In the genomic region with DNA sequence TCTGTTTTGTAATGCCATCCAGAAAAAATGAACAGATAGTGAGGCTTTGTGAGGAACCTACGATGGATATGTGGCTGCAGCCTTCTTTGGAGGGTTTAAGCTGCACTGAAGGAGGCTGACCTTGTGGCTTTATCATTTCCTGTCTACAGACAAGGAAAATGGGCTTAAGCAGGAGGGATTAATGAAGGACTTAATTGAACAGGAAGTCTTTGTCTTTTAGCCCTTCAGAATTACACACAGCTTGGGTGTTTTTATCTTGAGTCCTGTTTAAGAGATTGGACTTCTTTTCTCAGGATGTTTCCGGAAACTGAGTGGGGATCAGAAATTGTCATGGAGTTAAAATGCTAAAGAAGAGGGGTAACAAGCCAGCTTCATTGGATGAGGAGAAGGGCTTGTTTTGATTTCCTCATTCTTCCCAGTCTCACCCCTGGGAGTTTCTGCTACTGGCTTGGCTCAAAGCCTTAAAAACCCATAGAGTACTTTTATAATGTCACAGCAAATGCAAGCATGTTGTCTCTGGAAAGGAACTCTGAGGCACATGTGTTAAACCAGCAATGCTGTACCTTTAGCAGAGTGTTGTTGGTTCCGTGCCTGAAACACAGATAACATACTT, we compare ENCODE assay signal across 10 cellular contexts.
DNase-seq lines count a peak whose midpoint lies in the region; ATAC-seq and TF ChIP-seq lines count a peak whose summit lies in the region.
"Had no signal": no experiment of that assay in that cellular context is flagged by ENCODE, and none has a peak within 500 bp of the region (broad histone marks: within the 10 kb centered on the region; RNA-seq: fewer than 3 reads in every experiment).

No MANE protein-coding gene starts in this region.

- peak overlapping the region; percentile 4 for H3K27ac ChIP-seq in mesodermal cell (ENCODE audit: low read depth, low read length, severe bottlenecking)

- DNase-seq in COLO829 (ENCODE audit: low spot score) (peak; percentile 72), HFFc6 (no peak), GF-D8 (lab: John Stamatoyannopoulos, UW) (no peak), H7 (no peak)
- DNase-seq in activated CD4-positive, alpha-beta memory T cell treated with anti-CD3 and anti-CD28 coated beads, Interleukin-2, amount 10 ng/mL, durations not matched to agents 7 days and 5 days, result no peak
- DNase-seq: NCI-H1105 treated with DMSO at 0.1 percent for 48 hours had no signal

- H3K36me3 Mint-ChIP-seq in HFFc6 (ENCODE audit: low read depth), result peaks cover 4% of the 10 kb centered on the region
- H3K36me3 Mint-ChIP-seq in activated CD4-positive, alpha-beta memory T cell treated with anti-CD3 and anti-CD28 coated beads, Interleukin-2, amount 10 ng/mL, durations not matched to agents 7 days and 5 days (ENCODE audit: low read depth), result peaks cover 11% of the 10 kb centered on the region

- TF ChIP-seq CTCF in HFFc6 (IDR thresholded peaks at IDR 0.05), result no peak

- ATAC-seq in GM21786 (IDR thresholded peaks at IDR 0.05; ENCODE audit: unreplicated experiment) (no peak), HG02759 (IDR thresholded peaks at IDR 0.05; ENCODE audit: unreplicated experiment) (no peak)
- ATAC-seq: HCT116 had no signal

- CTCF ChIA-PET in activated CD4-positive, alpha-beta memory T cell treated with anti-CD3 and anti-CD28 coated beads, Interleukin-2, amount 10 ng/mL, durations not matched to agents 7 days and 5 days (lab: Charles Lee), result interaction anchor here (0.9 to 2.1 kb wide), 5 partner anchors 35 to 197 kb away, joined by 3 to 6 read pairs (median 4); no protein-coding TSS in a partner anchor

- 73 to 83% methylated on average over 1 to 2 of the region's 3 CpGs for WGBS in mesodermal cell (ENCODE audit: insufficient coverage in 2 of 2), 2 experiments

- H3K27me3 ChIP-seq in H7 (ENCODE audit: control insufficient read depth, insufficient read depth, low read length), result no peaks in the 10 kb centered on the region

- POLR2A ChIA-PET in activated CD4-positive, alpha-beta memory T cell treated with anti-CD3 and anti-CD28 coated beads, Interleukin-2, amount 10 ng/mL, durations not matched to agents 7 days and 5 days (lab: Charles Lee), result interaction anchor here (0.8 to 1.3 kb wide), 2 partner anchors 17 to 194 kb away, joined by 3 read pairs; no protein-coding TSS in a partner anchor

- H3K4me3 ChIP-seq in mesodermal cell (ENCODE audit: extremely low read depth, insufficient read depth, low read length, poor library complexity, severe bottlenecking) (no peak overlapping the region), H7 (ENCODE audit: insufficient read depth, low read depth, low read length) (no peak overlapping the region)

- H3K9me3 ChIP-seq in mesodermal cell (ENCODE audit: control insufficient read depth, low read length), result peaks cover 9% of the 10 kb centered on the region

- H3K36me3 ChIP-seq in mesodermal cell (ENCODE audit: control insufficient read depth, insufficient read depth, low read length) (no peaks in the 10 kb centered on the region), H7 (replicated peaks; ENCODE audit: control insufficient read depth, insufficient read depth, low read length) (no peaks in the 10 kb centered on the region)

- peak overlapping the region; percentile 12 for H3K27ac Mint-ChIP-seq in HFFc6
- H3K27ac Mint-ChIP-seq in activated CD4-positive, alpha-beta memory T cell treated with anti-CD3 and anti-CD28 coated beads, Interleukin-2, amount 10 ng/mL, durations not matched to agents 7 days and 5 days, result peak overlapping the region; percentile 63

- H3K27me3 Mint-ChIP-seq in HFFc6 (ENCODE audit: insufficient read depth), result no peaks in the 10 kb centered on the region; the same call in none of the 2 replicates
- H3K27me3 Mint-ChIP-seq in activated CD4-positive, alpha-beta memory T cell treated with anti-CD3 and anti-CD28 coated beads, Interleukin-2, amount 10 ng/mL, durations not matched to agents 7 days and 5 days, result no peaks in the 10 kb centered on the region

- H3K4me1 Mint-ChIP-seq in HFFc6 (ENCODE audit: low read depth), result peaks cover 75% of the 10 kb centered on the region
- H3K4me1 Mint-ChIP-seq in activated CD4-positive, alpha-beta memory T cell treated with anti-CD3 and anti-CD28 coated beads, Interleukin-2, amount 10 ng/mL, durations not matched to agents 7 days and 5 days, result peaks cover 80% of the 10 kb centered on the region

- H3K4me1 ChIP-seq in mesodermal cell (ENCODE audit: control insufficient read depth, insufficient read depth, low read length, poor library complexity, severe bottlenecking), result peaks cover 70% of the 10 kb centered on the region

- no peaks in the 10 kb centered on the region; the same call in 1 of the 2 replicates for H3K9me3 Mint-ChIP-seq in HFFc6
- no peaks in the 10 kb centered on the region for H3K9me3 Mint-ChIP-seq in activated CD4-positive, alpha-beta memory T cell treated with anti-CD3 and anti-CD28 coated beads, Interleukin-2, amount 10 ng/mL, durations not matched to agents 7 days and 5 days

- H3K4me3 Mint-ChIP-seq in HFFc6, result no peak overlapping the region
- no peak overlapping the region for H3K4me3 Mint-ChIP-seq in activated CD4-positive, alpha-beta memory T cell treated with anti-CD3 and anti-CD28 coated beads, Interleukin-2, amount 10 ng/mL, durations not matched to agents 7 days and 5 days
